33 cellular contexts compared by ENCODE assay signal in the genomic region with DNA sequence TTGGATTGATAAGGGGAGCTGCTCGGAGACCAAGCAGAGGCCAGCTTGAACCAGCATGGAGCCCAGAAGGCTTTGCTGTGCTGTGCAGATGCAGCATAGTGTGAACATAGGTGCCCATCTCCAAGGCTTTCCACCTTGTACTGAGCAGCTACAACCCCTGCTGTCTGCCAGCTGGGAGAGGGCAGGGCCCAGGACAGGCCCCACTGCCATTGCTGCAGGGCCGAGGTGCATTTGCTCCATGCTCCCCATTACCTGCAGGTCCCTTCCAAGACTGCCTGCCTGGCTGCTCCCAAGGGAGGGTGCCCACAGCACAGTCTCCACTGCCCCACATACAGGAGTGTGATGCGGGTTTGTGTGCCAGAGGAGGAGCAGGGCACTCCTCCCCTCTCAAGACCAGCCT.
"Had no signal": no experiment of that assay in that cellular context is flagged by ENCODE, and none has a peak within 500 bp of the region (broad histone marks: within the 10 kb centered on the region; RNA-seq: fewer than 3 reads in every experiment).

No MANE protein-coding gene starts in this region.

- H3K9me3 ChIP-seq: body of pancreas, colonic mucosa had no signal

- H3K27ac Mint-ChIP-seq: activated B cell treated with CpG ODN at 0.5 μM for 24 hours; activated CD4-positive, alpha-beta memory T cell treated with anti-CD3 and anti-CD28 coated beads for 36 hours; activated CD4-positive, alpha-beta T cell treated with anti-CD3 and anti-CD28 coated beads, Interleukin-2, amount 10 ng/mL, durations not matched to agents 24 days and 14 days; activated CD8-positive, alpha-beta memory T cell treated with anti-CD3 and anti-CD28 coated beads, Interleukin-2, amount 10 ng/mL, durations not matched to agents 7 days and 5 days; activated CD8-positive, alpha-beta T cell treated with anti-CD3 and anti-CD28 coated beads, Interleukin-2, amount 10 ng/mL, durations not matched to agents 7 days and 5 days; activated naive CD4-positive, alpha-beta T cell treated with anti-CD3 and anti-CD28 coated beads for 36 hours; activated naive CD4-positive, alpha-beta T cell treated with anti-CD3 and anti-CD28 coated beads, Interleukin-2, amount 50 U/mL, for 24 hours; activated naive CD8-positive, alpha-beta T cell treated with anti-CD3 and anti-CD28 coated beads, Interleukin-2, amount 10 ng/mL, durations not matched to agents 7 days and 5 days; activated T-helper 1 cell treated with anti-CD3 and anti-CD28 coated beads, Interleukin-12 subunit alpha, Interleukin-12 subunit beta, Interleukin-2, Interleukin-4 antibody, amounts not matched to agents 30 ng/mL and 10 ng/mL and 1 ng/mL, durations not matched to agents 14 hours and 24 hours and 36 hours; activated T-helper 2 cell treated with anti-CD3 and anti-CD28 coated beads, Interferon-gamma antibody, Interleukin-2, Interleukin-4, amounts not matched to agents 10 μg/mL and 5 μg/mL and 100 μg/mL, durations not matched to agents 14 hours and 24 hours and 36 hours; dendritic cell treated with granulocyte-macrophage colony-stimulating factor and Interleukin-4, amounts not matched to agents 40 ng/mL and 50 ng/mL, for 4 days; endodermal cell; T-helper 17 cell; T-helper 2 cell treated with Interferon-gamma antibody and Interleukin-4, amounts not matched to agents 5 μg/mL and 100 μg/mL, for 36 hours had no signal

- ATAC-seq: activated CD4-positive, CD25-positive, alpha-beta regulatory T cell treated with anti-CD3 and anti-CD28 coated beads, Interleukin-2, amount 50 U/mL, for 24 hours; activated CD8-positive, alpha-beta memory T cell treated with anti-CD3 and anti-CD28 coated beads, Interleukin-2, amount 10 ng/mL, durations not matched to agents 7 days and 5 days; activated CD8-positive, alpha-beta T cell treated with anti-CD3 and anti-CD28 coated beads, Interleukin-2, amount 10 ng/mL, durations not matched to agents 7 days and 5 days; body of pancreas; esophagus mucosa; T-helper 17 cell had no signal

- FAIRE-seq: frontal cortex had no signal

- H3K27me3 ChIP-seq: body of pancreas, colonic mucosa, dorsolateral prefrontal cortex had no signal

- DNase-seq: activated B cell treated with CpG ODN at 0.5 μM for 24 hours; activated CD4-positive, alpha-beta memory T cell treated with anti-CD3 and anti-CD28 coated beads for 36 hours; activated CD4-positive, alpha-beta T cell treated with anti-CD3 and anti-CD28 coated beads, Interleukin-2, amount 10 ng/mL, durations not matched to agents 24 days and 14 days; activated CD8-positive, alpha-beta memory T cell treated with anti-CD3 and anti-CD28 coated beads, Interleukin-2, amount 10 ng/mL, durations not matched to agents 7 days and 5 days; activated CD8-positive, alpha-beta memory T cell treated with anti-CD3 and anti-CD28 coated beads, Interleukin-2, amount 50 U/mL, for 4 hours; activated CD8-positive, alpha-beta T cell treated with anti-CD3 and anti-CD28 coated beads, Interleukin-2, amount 10 ng/mL, durations not matched to agents 7 days and 5 days; activated effector memory CD4-positive, alpha-beta T cell treated with anti-CD3 and anti-CD28 coated beads, Interleukin-2, amount 50 U/mL, for 16 hours; activated naive CD4-positive, alpha-beta T cell treated with anti-CD3 and anti-CD28 coated beads for 36 hours; activated naive CD8-positive, alpha-beta T cell treated with anti-CD3 and anti-CD28 coated beads, Interleukin-2, amount 10 ng/mL, durations not matched to agents 7 days and 5 days; activated T-cell treated with anti-CD3 and anti-CD28 coated beads, Interleukin-2, amount 50 U/mL, for 1 hour; activated T-cell treated with anti-CD3 and anti-CD28 coated beads, Interleukin-2, amount 50 U/mL, for 48 hours; amniotic stem cell; anterior cingulate cortex; body of pancreas; caudate nucleus; cerebellar nuclear complex; colonic mucosa; dorsolateral prefrontal cortex; effector memory CD4-positive, alpha-beta T cell; endodermal cell; foreskin fibroblast; T-helper 1 cell; T-helper 17 cell; T1000; WERI-Rb-1 had no signal

- H3K4me1 Mint-ChIP-seq: activated B cell treated with CpG ODN at 0.5 μM for 24 hours; activated CD4-positive, alpha-beta T cell treated with anti-CD3 and anti-CD28 coated beads, Interleukin-2, amount 10 ng/mL, durations not matched to agents 24 days and 14 days; activated CD8-positive, alpha-beta memory T cell treated with anti-CD3 and anti-CD28 coated beads, Interleukin-2, amount 10 ng/mL, durations not matched to agents 7 days and 5 days; activated naive CD4-positive, alpha-beta T cell treated with anti-CD3 and anti-CD28 coated beads, Interleukin-2, amount 50 U/mL, for 24 hours; activated naive CD8-positive, alpha-beta T cell treated with anti-CD3 and anti-CD28 coated beads, Interleukin-2, amount 10 ng/mL, durations not matched to agents 7 days and 5 days; T-helper 17 cell had no signal

- H3K27ac ChIP-seq: body of pancreas, colonic mucosa, dorsolateral prefrontal cortex, WERI-Rb-1 had no signal

- H3K4me1 ChIP-seq: body of pancreas, colonic mucosa had no signal

- H3K4me3 Mint-ChIP-seq: activated B cell treated with CpG ODN at 0.5 μM for 24 hours; activated CD4-positive, alpha-beta memory T cell treated with anti-CD3 and anti-CD28 coated beads for 36 hours; activated CD4-positive, alpha-beta T cell treated with anti-CD3 and anti-CD28 coated beads, Interleukin-2, amount 10 ng/mL, durations not matched to agents 24 days and 14 days; activated CD8-positive, alpha-beta memory T cell treated with anti-CD3 and anti-CD28 coated beads, Interleukin-2, amount 10 ng/mL, durations not matched to agents 7 days and 5 days; activated CD8-positive, alpha-beta T cell treated with anti-CD3 and anti-CD28 coated beads, Interleukin-2, amount 10 ng/mL, durations not matched to agents 7 days and 5 days; activated naive CD4-positive, alpha-beta T cell treated with anti-CD3 and anti-CD28 coated beads for 36 hours; activated naive CD4-positive, alpha-beta T cell treated with anti-CD3 and anti-CD28 coated beads, Interleukin-2, amount 50 U/mL, for 24 hours; activated naive CD8-positive, alpha-beta T cell treated with anti-CD3 and anti-CD28 coated beads, Interleukin-2, amount 10 ng/mL, durations not matched to agents 7 days and 5 days; activated T-helper 1 cell treated with anti-CD3 and anti-CD28 coated beads, Interleukin-12 subunit alpha, Interleukin-12 subunit beta, Interleukin-2, Interleukin-4 antibody, amounts not matched to agents 30 ng/mL and 10 ng/mL and 1 ng/mL, durations not matched to agents 14 hours and 24 hours and 36 hours; dendritic cell treated with granulocyte-macrophage colony-stimulating factor and Interleukin-4, amounts not matched to agents 40 ng/mL and 50 ng/mL, for 4 days; endodermal cell; T-helper 17 cell; T-helper 2 cell treated with Interferon-gamma antibody and Interleukin-4, amounts not matched to agents 5 μg/mL and 100 μg/mL, for 36 hours had no signal

- H3K4me3 ChIP-seq: body of pancreas, colonic mucosa, dorsolateral prefrontal cortex had no signal

- H3K36me3 ChIP-seq: colonic mucosa, WERI-Rb-1 had no signal

- H3K36me3 Mint-ChIP-seq: activated CD4-positive, alpha-beta memory T cell treated with anti-CD3 and anti-CD28 coated beads for 36 hours; activated CD8-positive, alpha-beta memory T cell treated with anti-CD3 and anti-CD28 coated beads, Interleukin-2, amount 10 ng/mL, durations not matched to agents 7 days and 5 days; activated naive CD4-positive, alpha-beta T cell treated with anti-CD3 and anti-CD28 coated beads, Interleukin-2, amount 50 U/mL, for 24 hours; activated naive CD8-positive, alpha-beta T cell treated with anti-CD3 and anti-CD28 coated beads, Interleukin-2, amount 10 ng/mL, durations not matched to agents 7 days and 5 days had no signal
